In the genomic region with DNA sequence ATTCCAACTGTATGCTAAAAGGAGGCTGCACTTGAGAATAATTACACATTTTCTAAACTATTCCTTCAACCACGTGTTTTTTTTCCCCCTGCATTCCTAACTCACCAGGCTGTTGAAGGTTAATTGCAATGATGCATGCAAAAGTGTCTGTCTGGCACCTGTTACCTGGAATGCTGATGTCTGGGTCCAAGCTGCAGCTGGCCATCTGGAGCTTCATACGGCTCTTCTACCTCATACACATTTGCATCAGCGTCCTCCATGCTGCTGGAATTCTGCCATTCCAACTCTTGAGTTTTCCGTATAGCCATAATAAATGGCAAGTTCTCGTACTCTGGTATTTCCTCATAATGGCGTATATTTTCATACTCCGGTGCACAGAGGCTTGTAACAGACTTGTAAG, we compare ENCODE assay signal across 19 cellular contexts. TPM values are rescaled to one million over a fixed set of nuclear protein-coding genes. Genes with fewer than 3 reads are reported as not detected.
DNase-seq lines count a peak whose midpoint lies in the region; ATAC-seq lines count a peak whose summit lies in the region.
"Had no signal": no experiment of that assay in that cellular context is flagged by ENCODE, and none has a peak within 500 bp of the region (broad histone marks: within the 10 kb centered on the region; RNA-seq: fewer than 3 reads in every experiment).

No MANE protein-coding gene starts in this region.

- no peaks in the 10 kb centered on the region for H3K27me3 Mint-ChIP-seq in activated T-cell treated with anti-CD3 and anti-CD28 coated beads, Interleukin-2, amount 50 U/mL, for 72 hours (ENCODE audit: low read depth)
- peaks cover 4% of the 10 kb centered on the region for H3K27me3 Mint-ChIP-seq in activated CD4-positive, alpha-beta T cell treated with anti-CD3 and anti-CD28 coated beads, Interleukin-2, amount 10 ng/mL, durations not matched to agents 7 days and 5 days

- ATAC-seq in activated T-cell treated with anti-CD3 and anti-CD28 coated beads, Interleukin-2, amount 50 U/mL, for 72 hours (replicated peaks in 1 of 2), result no peak
- ATAC-seq: activated CD8-positive, alpha-beta T cell treated with anti-CD3 and anti-CD28 coated beads, Interleukin-2, amount 10 ng/mL, durations not matched to agents 7 days and 5 days; psoas muscle; Right ventricle myocardium inferior had no signal

- no peak overlapping the region for H3K4me3 Mint-ChIP-seq in activated T-cell treated with anti-CD3 and anti-CD28 coated beads, Interleukin-2, amount 50 U/mL, for 72 hours
- no peak overlapping the region for H3K4me3 Mint-ChIP-seq in activated CD4-positive, alpha-beta T cell treated with anti-CD3 and anti-CD28 coated beads, Interleukin-2, amount 10 ng/mL, durations not matched to agents 7 days and 5 days
- H3K4me3 Mint-ChIP-seq: activated CD8-positive, alpha-beta T cell treated with anti-CD3 and anti-CD28 coated beads, Interleukin-2, amount 10 ng/mL, durations not matched to agents 7 days and 5 days; CD4-positive, alpha-beta memory T cell had no signal

- CTCF ChIA-PET in activated CD4-positive, alpha-beta T cell treated with anti-CD3 and anti-CD28 coated beads, Interleukin-2, amount 10 ng/mL, durations not matched to agents 7 days and 5 days (lab: Charles Lee), result interaction anchor here (1.4 kb wide), 1 partner anchor 9 kb away, joined by 5 read pairs; a partner anchor contains a TSS

- DNase-seq in DMS79 (lab: John Stamatoyannopoulos, UW), result peak; percentile 83
- DNase-seq in NCI-H1694 (lab: John Stamatoyannopoulos, UW), result peak; percentile 21
- DNase-seq in NCI-H524 treated with DMSO at 0.1 percent for 48 hours (lab: John Stamatoyannopoulos, UW), result peak; percentile 52
- peak; percentile 39 for DNase-seq in glomerular visceral epithelial cell (ENCODE audit: extremely low spot score)
- DNase-seq in nucleus accumbens (lab: John Stamatoyannopoulos, UW), result no peak
- DNase-seq in activated T-cell treated with anti-CD3 and anti-CD28 coated beads, Interleukin-2, amount 50 U/mL, for 72 hours, result no peak
- DNase-seq in activated CD4-positive, alpha-beta T cell treated with anti-CD3 and anti-CD28 coated beads, Interleukin-2, amount 10 ng/mL, durations not matched to agents 7 days and 5 days, result no peak
- DNase-seq in activated T-cell treated with anti-CD3 and anti-CD28 coated beads, Interleukin-2, amount 50 U/mL, for 48 hours, result no peak
- DNase-seq: activated CD4-positive, CD25-positive, alpha-beta regulatory T cell; activated CD8-positive, alpha-beta T cell treated with anti-CD3 and anti-CD28 coated beads, Interleukin-2, amount 10 ng/mL, durations not matched to agents 7 days and 5 days; activated naive CD4-positive, alpha-beta T cell; activated T-cell treated with anti-CD3 and anti-CD28 coated beads, Interleukin-2, amount 50 U/mL, for 1 hour; adrenal gland; CD4-positive, alpha-beta memory T cell; effector memory CD4-positive, alpha-beta T cell; islet precursor cell; NCI-H1436; psoas muscle had no signal

- H3K9me3 Mint-ChIP-seq in activated T-cell treated with anti-CD3 and anti-CD28 coated beads, Interleukin-2, amount 50 U/mL, for 72 hours, result no peaks in the 10 kb centered on the region
- no peaks in the 10 kb centered on the region for H3K9me3 Mint-ChIP-seq in activated CD4-positive, alpha-beta T cell treated with anti-CD3 and anti-CD28 coated beads, Interleukin-2, amount 10 ng/mL, durations not matched to agents 7 days and 5 days
- H3K9me3 Mint-ChIP-seq: CD4-positive, alpha-beta memory T cell had no signal

- POLR2A ChIA-PET in activated CD4-positive, alpha-beta T cell treated with anti-CD3 and anti-CD28 coated beads, Interleukin-2, amount 10 ng/mL, durations not matched to agents 7 days and 5 days (lab: Charles Lee), result no interaction called here

- no peak overlapping the region for H3K27ac Mint-ChIP-seq in activated T-cell treated with anti-CD3 and anti-CD28 coated beads, Interleukin-2, amount 50 U/mL, for 72 hours
- H3K27ac Mint-ChIP-seq in activated CD4-positive, alpha-beta T cell treated with anti-CD3 and anti-CD28 coated beads, Interleukin-2, amount 10 ng/mL, durations not matched to agents 7 days and 5 days, result no peak overlapping the region
- H3K27ac Mint-ChIP-seq: activated CD8-positive, alpha-beta T cell treated with anti-CD3 and anti-CD28 coated beads, Interleukin-2, amount 10 ng/mL, durations not matched to agents 7 days and 5 days; CD4-positive, alpha-beta memory T cell had no signal

- no peaks in the 10 kb centered on the region for H3K36me3 Mint-ChIP-seq in activated T-cell treated with anti-CD3 and anti-CD28 coated beads, Interleukin-2, amount 50 U/mL, for 72 hours (ENCODE audit: insufficient read depth in 2 of 2)
- no peaks in the 10 kb centered on the region for H3K36me3 Mint-ChIP-seq in activated CD4-positive, alpha-beta T cell treated with anti-CD3 and anti-CD28 coated beads, Interleukin-2, amount 10 ng/mL, durations not matched to agents 7 days and 5 days (ENCODE audit: low read depth)
- H3K36me3 Mint-ChIP-seq: CD4-positive, alpha-beta memory T cell had no signal

- peaks cover 14% of the 10 kb centered on the region for H3K4me1 Mint-ChIP-seq in activated T-cell treated with anti-CD3 and anti-CD28 coated beads, Interleukin-2, amount 50 U/mL, for 72 hours (ENCODE audit: low read depth)
- peaks cover 2% of the 10 kb centered on the region for H3K4me1 Mint-ChIP-seq in activated CD4-positive, alpha-beta T cell treated with anti-CD3 and anti-CD28 coated beads, Interleukin-2, amount 10 ng/mL, durations not matched to agents 7 days and 5 days
- H3K4me1 Mint-ChIP-seq: CD4-positive, alpha-beta memory T cell had no signal

RNA-seq across cellular contexts. Expression of a gene that starts 8.6 kb away (rescaled TPM):
- 1 to 10 TPM; 1.2 to 2.0 TPM for total RNA-seq in activated T-cell treated with anti-CD3 and anti-CD28 coated beads, Interleukin-2, amount 50 U/mL, for 72 hours
- under 1 TPM; 0.56 to 0.69 TPM for total RNA-seq in activated CD4-positive, alpha-beta T cell treated with anti-CD3 and anti-CD28 coated beads, Interleukin-2, amount 10 ng/mL, durations not matched to agents 7 days and 5 days

RNA-seq across cellular contexts. Expression of a gene that starts 8.9 kb away (rescaled TPM):
- total RNA-seq in activated T-cell treated with anti-CD3 and anti-CD28 coated beads, Interleukin-2, amount 50 U/mL, for 72 hours, result 10 to 100 TPM; 49.0 to 61.5 TPM
- total RNA-seq in activated CD4-positive, alpha-beta T cell treated with anti-CD3 and anti-CD28 coated beads, Interleukin-2, amount 10 ng/mL, durations not matched to agents 7 days and 5 days, result 10 to 100 TPM; 33.3 to 41.7 TPM

Comparison
In these comparisons a context has a peak if more than half of its experiments do, and no peak if none do; other contexts are left out.
1. DNase-seq: peak in DMS79 (single experiment), NCI-H1694 (single experiment), NCI-H524 treated with DMSO at 0.1 percent for 48 hours (single experiment) and glomerular visceral epithelial cell (single experiment); none in nucleus accumbens (0 of 56), activated T-cell treated with anti-CD3 and anti-CD28 coated beads, Interleukin-2, amount 50 U/mL, for 72 hours (0 of 2), activated CD4-positive, alpha-beta T cell treated with anti-CD3 and anti-CD28 coated beads, Interleukin-2, amount 10 ng/mL, durations not matched to agents 7 days and 5 days (single experiment) and activated T-cell treated with anti-CD3 and anti-CD28 coated beads, Interleukin-2, amount 50 U/mL, for 48 hours (0 of 2).